ENCODE assay signal across 17 cellular contexts in genomic region chr2:100971221-100971620, GRCh38. TPM values are rescaled to one million over a fixed set of nuclear protein-coding genes. Genes with fewer than 3 reads are reported as not detected.
A peak's percentile ranks its signal among the peaks of the same experiment; 100 is the strongest.
DNase-seq lines count a peak whose midpoint lies in the region; ATAC-seq and TF ChIP-seq lines count a peak whose summit lies in the region.
"Had no signal": no experiment of that assay in that cellular context is flagged by ENCODE, and none has a peak within 500 bp of the region (broad histone marks: within the 10 kb centered on the region; RNA-seq: fewer than 3 reads in every experiment).

No MANE protein-coding gene starts in this region.

- no peak overlapping the region for H3K4me2 ChIP-seq in neuronal stem cell (ENCODE audit: insufficient read depth, low read length, poor library complexity, severe bottlenecking)
- H3K4me2 ChIP-seq: BLaER1 treated with 17β-estradiol and CSF1 and Interleukin-3, amounts not matched to agents 10 nM and 100 nM had no signal

- no peak for TF ChIP-seq CTCF in right atrium auricular region (IDR thresholded peaks at IDR 0.05)
- no peak for TF ChIP-seq CTCF in testis (IDR thresholded peaks at IDR 0.05)
- no peak for TF ChIP-seq CTCF in suprapubic skin (IDR thresholded peaks at IDR 0.05)

- H3K4me3 ChIP-seq in right atrium auricular region (no peak overlapping the region), neuronal stem cell (ENCODE audit: low read length in 2 of 2) (no peak overlapping the region), testis (no peak overlapping the region), suprapubic skin (no peak overlapping the region)
- H3K4me3 ChIP-seq: BLaER1 treated with 17β-estradiol and CSF1 and Interleukin-3, amounts not matched to agents 10 nM and 100 nM had no signal

- no peaks in the 10 kb centered on the region for H3K4me1 ChIP-seq in right atrium auricular region
- H3K4me1 ChIP-seq in neuronal stem cell (ENCODE audit: control insufficient read depth in 2 of 2, insufficient read depth in 1 of 2, low read depth in 1 of 2, low read length in 2 of 2), result peaks cover 0 to under 1% of the 10 kb centered on the region in 2 donors
- H3K4me1 ChIP-seq in testis, result no peaks in the 10 kb centered on the region
- H3K4me1 ChIP-seq in suprapubic skin, result no peaks in the 10 kb centered on the region

- ATAC-seq in left cardiac atrium (peak in 1 of 2 donors; percentile 29), HG03108 (IDR thresholded peaks at IDR 0.05; ENCODE audit: unreplicated experiment) (no peak)
- ATAC-seq: CD8-positive, alpha-beta T cell; HCT116 had no signal

- no peak overlapping the region for H2BK15ac ChIP-seq in neuronal stem cell (ENCODE audit: low read length)

- H2BK120ac ChIP-seq in neuronal stem cell (ENCODE audit: low read depth, low read length), result no peak overlapping the region

- peak overlapping the region; percentile 83 for H4K91ac ChIP-seq in neuronal stem cell (ENCODE audit: low read depth, low read length, poor library complexity)

- intact Hi-C loops in left cardiac atrium (cut with DNase I), result no loop called here
- intact Hi-C loops in testis (cut with DNase I; ENCODE audit: low total_unique reads), result no loop called here

- H3K27ac ChIP-seq in right atrium auricular region, result no peak overlapping the region
- H3K27ac ChIP-seq in neuronal stem cell (replicated peaks; ENCODE audit: low read length), result no peak overlapping the region
- no peak overlapping the region for H3K27ac ChIP-seq in testis
- no peak overlapping the region for H3K27ac ChIP-seq in suprapubic skin
- H3K27ac ChIP-seq: BLaER1 treated with 17β-estradiol and CSF1 and Interleukin-3, amounts not matched to agents 10 nM and 100 nM had no signal

- H3K79me1 ChIP-seq in neuronal stem cell (ENCODE audit: low read depth, low read length), result no peaks in the 10 kb centered on the region

- WGBS in neuronal stem cell (ENCODE audit: extremely low coverage in 2 of 2, insufficient read length in 2 of 2, insufficient replicate concordance in 1 of 2), 2 donors, result no CpG with 5 or more reads among the region's 9 CpGs
- WGBS in testis, 2 donors, result 66 to 86% methylated on average over 9 of the region's 9 CpGs
- 95% methylated on average over 9 of the region's 9 CpGs for WGBS in suprapubic skin

- no peaks in the 10 kb centered on the region for H3K9me3 ChIP-seq in right atrium auricular region
- no peaks in the 10 kb centered on the region for H3K9me3 ChIP-seq in neuronal stem cell (replicated peaks in 1 of 2; ENCODE audit: control insufficient read depth in 2 of 2, insufficient read depth in 1 of 2, low read depth in 1 of 2, low read length in 2 of 2)
- no peaks in the 10 kb centered on the region for H3K9me3 ChIP-seq in testis
- H3K9me3 ChIP-seq in suprapubic skin, result no peaks in the 10 kb centered on the region
- H3K9me3 ChIP-seq: BLaER1 treated with 17β-estradiol and CSF1 and Interleukin-3, amounts not matched to agents 10 nM and 100 nM had no signal

- H2BK12ac ChIP-seq in neuronal stem cell (ENCODE audit: low read length), result no peak overlapping the region

- H3K27me3 ChIP-seq in right atrium auricular region (no peaks in the 10 kb centered on the region), neuronal stem cell (ENCODE audit: control insufficient read depth in 3 of 3, insufficient read depth in 3 of 3, low read depth in 1 of 3, low read length in 3 of 3) (peaks cover 0 to 6% (median 0%) of the 10 kb centered on the region in 3 experiments), testis (no peaks in the 10 kb centered on the region), suprapubic skin (no peaks in the 10 kb centered on the region)
- H3K27me3 ChIP-seq: BLaER1 treated with 17β-estradiol and CSF1 and Interleukin-3, amounts not matched to agents 10 nM and 100 nM had no signal

- H2AFZ ChIP-seq in neuronal stem cell (ENCODE audit: low read length), result no peak overlapping the region

- no peak overlapping the region for H2AK5ac ChIP-seq in neuronal stem cell (ENCODE audit: low read depth, low read length)

- no peak overlapping the region for H3K23ac ChIP-seq in neuronal stem cell (ENCODE audit: low read depth, low read length, poor library complexity)

- DNase-seq in left cardiac atrium, result peak; percentile 36
- DNase-seq in right atrium auricular region (ENCODE audit: low spot score), result no peak
- peak; percentile 21 for DNase-seq in amniotic epithelial cell (ENCODE audit: low read depth)
- no peak for DNase-seq in neuronal stem cell (ENCODE audit: low spot score)
- DNase-seq in testis, result peak; percentile 90
- no peak for DNase-seq in suprapubic skin (ENCODE audit: low spot score in 2 of 2)
- DNase-seq: 8988T; Calu3; CD8-positive, alpha-beta T cell; DMS79 treated with DMSO at 0.1 percent for 48 hours; GF-D8; GOT3; H7; HFFc6 had no signal

- no peak overlapping the region for H3K9ac ChIP-seq in neuronal stem cell (ENCODE audit: low read depth, low read length, poor library complexity)
- H3K9ac ChIP-seq: BLaER1 treated with 17β-estradiol and CSF1 and Interleukin-3, amounts not matched to agents 10 nM and 100 nM had no signal

- H3K14ac ChIP-seq in neuronal stem cell (ENCODE audit: low read length), result no peak overlapping the region

- TF ChIP-seq POLR2A in testis (IDR thresholded peaks at IDR 0.05), result no peak
- TF ChIP-seq POLR2A in suprapubic skin (IDR thresholded peaks at IDR 0.05), result no peak

- no peak overlapping the region for H4K8ac ChIP-seq in neuronal stem cell (ENCODE audit: low read depth, low read length)

- H2BK5ac ChIP-seq in neuronal stem cell (ENCODE audit: low read length), result no peak overlapping the region

- TF ChIP-seq EP300 in suprapubic skin (IDR thresholded peaks at IDR 0.05), result no peak

- H3K4ac ChIP-seq in neuronal stem cell (ENCODE audit: low read length), result no peak overlapping the region

- H3K36me3 ChIP-seq in right atrium auricular region (peaks cover 63% of the 10 kb centered on the region), neuronal stem cell (replicated peaks in 1 of 2; ENCODE audit: control insufficient read depth in 2 of 2, insufficient read depth in 2 of 2, low read length in 2 of 2) (no peaks in the 10 kb centered on the region), testis (ENCODE audit: low read depth, missing control alignments) (no peaks in the 10 kb centered on the region), suprapubic skin (peaks cover 53% of the 10 kb centered on the region)
- H3K36me3 ChIP-seq: BLaER1 treated with 17β-estradiol and CSF1 and Interleukin-3, amounts not matched to agents 10 nM and 100 nM had no signal

- H3K18ac ChIP-seq in neuronal stem cell (ENCODE audit: low read length), result peak overlapping the region; percentile 5

RNA-seq across cellular contexts. Expression of gene RPL31, which starts 30.9 kb away (rescaled TPM):
- total RNA-seq in left cardiac atrium (100 to 1,000 TPM; 870 to 899 TPM), right atrium auricular region (100 to 1,000 TPM; 437 to 813 TPM), testis (100 to 1,000 TPM; 404 to 715 TPM), suprapubic skin (1,000 to 10,000 TPM; 1,149 to 1,835 (median 1,682) TPM)
- 2,267 TPM for polyA plus RNA-seq in neuronal stem cell (2013, experiment 1 of 2)
- 2,302 TPM for polyA plus RNA-seq in neuronal stem cell (2013, experiment 2 of 2)
- polyA plus RNA-seq in testis (ENCODE audit: insufficient read depth, low read depth, low replicate concordance), result 1,643 TPM

Comparison
In these comparisons a context has a peak if more than half of its experiments do, and no peak if none do; other contexts are left out.
1. DNase-seq: peak in left cardiac atrium (single experiment), amniotic epithelial cell (single experiment) and testis (single experiment); none in right atrium auricular region (single experiment), neuronal stem cell (single experiment) and suprapubic skin (0 of 2).